ENCODE assay signal across 16 cellular contexts in genomic region chr18:74856967-74857366, GRCh38.
"Had no signal": no experiment of that assay in that cellular context is flagged by ENCODE, and none has a peak within 500 bp of the region (broad histone marks: within the 10 kb centered on the region; RNA-seq: fewer than 3 reads in every experiment).

No MANE protein-coding gene starts in this region.

- H3K4me1 Mint-ChIP-seq: activated naive CD8-positive, alpha-beta T cell treated with anti-CD3 and anti-CD28 coated beads, Interleukin-2, amount 10 ng/mL, durations not matched to agents 7 days and 5 days had no signal

- DNase-seq: activated CD4-positive, alpha-beta T cell treated with anti-CD3 and anti-CD28 coated beads, Interleukin-2, amount 50 U/mL, for 4 hours; activated gamma-delta T cell treated with Interleukin-2 at 50 U/mL for 16 hours; activated naive CD8-positive, alpha-beta T cell treated with anti-CD3 and anti-CD28 coated beads, Interleukin-2, amount 10 ng/mL, durations not matched to agents 7 days and 5 days; activated T-cell treated with anti-CD3 and anti-CD28 coated beads, Interleukin-2, amount 50 U/mL, for 48 hours; anterior cingulate cortex; foreskin fibroblast; heart left ventricle; left lung; mesenchymal stem cell; occipital lobe; right lobe of liver; spleen; stimulated activated CD4-positive, alpha-beta T cell treated with anti-CD3 and anti-CD28 coated beads, Interleukin-1b, Interleukin-23, amount 100 ng/mL, for 48 hours; stimulated activated naive CD8-positive, alpha-beta T cell treated with anti-CD3 and anti-CD28 coated beads, Interleukin-15, Interleukin-2, amounts not matched to agents 100 U/mL and 50 U/mL, for 24 hours had no signal

- H3K27me3 Mint-ChIP-seq: activated naive CD8-positive, alpha-beta T cell treated with anti-CD3 and anti-CD28 coated beads, Interleukin-2, amount 10 ng/mL, durations not matched to agents 7 days and 5 days; type B pancreatic cell had no signal

- H3K9me3 Mint-ChIP-seq: activated naive CD8-positive, alpha-beta T cell treated with anti-CD3 and anti-CD28 coated beads, Interleukin-2, amount 10 ng/mL, durations not matched to agents 7 days and 5 days; nephron; type B pancreatic cell had no signal

- H3K27ac Mint-ChIP-seq: activated naive CD8-positive, alpha-beta T cell treated with anti-CD3 and anti-CD28 coated beads, Interleukin-2, amount 10 ng/mL, durations not matched to agents 7 days and 5 days; nephron; type B pancreatic cell had no signal

- ATAC-seq: heart left ventricle; left lung; right lobe of liver; stimulated activated naive CD8-positive, alpha-beta T cell treated with anti-CD3 and anti-CD28 coated beads, Interleukin-15, Interleukin-2, amounts not matched to agents 100 U/mL and 50 U/mL, for 24 hours had no signal

- H3K4me3 Mint-ChIP-seq: activated naive CD8-positive, alpha-beta T cell treated with anti-CD3 and anti-CD28 coated beads, Interleukin-2, amount 10 ng/mL, durations not matched to agents 7 days and 5 days; nephron; type B pancreatic cell had no signal

- H3K36me3 Mint-ChIP-seq: activated naive CD8-positive, alpha-beta T cell treated with anti-CD3 and anti-CD28 coated beads, Interleukin-2, amount 10 ng/mL, durations not matched to agents 7 days and 5 days; type B pancreatic cell had no signal
